8 cellular contexts compared by ENCODE assay signal in genomic region chr14:20624495-20625070, GRCh38. TPM values are rescaled to one million over a fixed set of nuclear protein-coding genes. Genes with fewer than 3 reads are reported as not detected.
DNase-seq lines count a peak whose midpoint lies in the region; ATAC-seq and TF ChIP-seq lines count a peak whose summit lies in the region.

No MANE protein-coding gene starts in this region.

- H3K36me3 ChIP-seq in DOHH2 (ENCODE audit: control insufficient read depth, low read length) (no peaks in the 10 kb centered on the region), SU-DHL-6 (ENCODE audit: low read length) (no peaks in the 10 kb centered on the region), kidney epithelial cell (ENCODE audit: control insufficient read depth, insufficient read depth, low read length) (no peaks in the 10 kb centered on the region)

- H3K4me2 ChIP-seq in DOHH2 (ENCODE audit: low read length) = peak overlapping the region; percentile 69
- peak overlapping the region; percentile 11 for H3K4me2 ChIP-seq in SU-DHL-6 (ENCODE audit: low read depth, low read length, poor library complexity, severe bottlenecking)

- H3K9me3 ChIP-seq in DOHH2 (ENCODE audit: control insufficient read depth, insufficient read depth, low read length) (no peaks in the 10 kb centered on the region), SU-DHL-6 (ENCODE audit: insufficient read depth, low read length) (no peaks in the 10 kb centered on the region)

- H3K4me3 Mint-ChIP-seq in central memory CD8-positive, alpha-beta T cell = peak overlapping the region; percentile 73

- H3K4me3 ChIP-seq in DOHH2 (ENCODE audit: low read length) (peak overlapping the region; percentile 58), SU-DHL-6 (ENCODE audit: insufficient read depth, low read length, poor library complexity, severe bottlenecking) (no peak overlapping the region), kidney epithelial cell (ENCODE audit: low read depth, low read length) (peak overlapping the region; percentile 35)

- H3K27me3 Mint-ChIP-seq in central memory CD8-positive, alpha-beta T cell = no peaks in the 10 kb centered on the region

- peaks cover 55% of the 10 kb centered on the region for H3K4me1 ChIP-seq in DOHH2 (ENCODE audit: control insufficient read depth, low read length)

- no peaks in the 10 kb centered on the region for H3K9me3 Mint-ChIP-seq in central memory CD8-positive, alpha-beta T cell

- H3K79me2 ChIP-seq in DOHH2 (ENCODE audit: control insufficient read depth, low read length) (no peaks in the 10 kb centered on the region), SU-DHL-6 (ENCODE audit: insufficient read depth, low read length) (no peaks in the 10 kb centered on the region)

- H3K27ac Mint-ChIP-seq in central memory CD8-positive, alpha-beta T cell (ENCODE audit: low read depth) = peak overlapping the region; percentile 99

- no peak overlapping the region for H3K9ac ChIP-seq in SU-DHL-6 (ENCODE audit: low read length)

- no peaks in the 10 kb centered on the region for H3K9me2 ChIP-seq in DOHH2 (replicated peaks; ENCODE audit: control insufficient read depth, low read length)
- no peaks in the 10 kb centered on the region for H3K9me2 ChIP-seq in SU-DHL-6 (replicated peaks; ENCODE audit: insufficient read depth, low read length)

- DNase-seq in central memory CD8-positive, alpha-beta T cell (ENCODE audit: low spot score in 2 of 2) = no peak
- DNase-seq in kidney epithelial cell (ENCODE audit: low read depth) = no peak
- peak; percentile 67 for DNase-seq in stimulated activated CD8-positive, alpha-beta memory T cell treated with anti-CD3 and anti-CD28 coated beads, Interleukin-4, amount 100 ng/mL, for 48 hours

- H2AFZ ChIP-seq in SU-DHL-6 (ENCODE audit: low read depth, low read length, severe bottlenecking) = no peak overlapping the region

- H3K36me3 Mint-ChIP-seq in central memory CD8-positive, alpha-beta T cell (ENCODE audit: insufficient read depth) = peaks cover 20% of the 10 kb centered on the region

- H3K27me3 ChIP-seq in DOHH2 (ENCODE audit: control insufficient read depth, low read length) (peaks cover 76% of the 10 kb centered on the region), SU-DHL-6 (ENCODE audit: low read length) (no peaks in the 10 kb centered on the region), kidney epithelial cell (ENCODE audit: control insufficient read depth, insufficient read depth, low read length) (peaks cover 15% of the 10 kb centered on the region)

- no peak for TF ChIP-seq CTCF in DOHH2 (IDR thresholded peaks at IDR 0.05; ENCODE audit: low read depth, low read length, poor library complexity, severe bottlenecking)
- no peak for TF ChIP-seq CTCF in SU-DHL-6 (IDR thresholded peaks at IDR 0.05; ENCODE audit: insufficient read depth, low read length, poor library complexity, severe bottlenecking)
- no peak for TF ChIP-seq CTCF in kidney epithelial cell (IDR thresholded peaks at IDR 0.05; ENCODE audit: insufficient read depth, low read length, poor library complexity, severe bottlenecking)

- peaks cover 5% of the 10 kb centered on the region; the same call in 1 of the 2 replicates for H4K20me1 ChIP-seq in DOHH2 (ENCODE audit: control insufficient read depth, insufficient read depth, low read depth, low read length)
- no peaks in the 10 kb centered on the region for H4K20me1 ChIP-seq in SU-DHL-6 (ENCODE audit: low read depth, low read length)

- peaks cover 61% of the 10 kb centered on the region for H3K4me1 Mint-ChIP-seq in central memory CD8-positive, alpha-beta T cell

- H3F3A ChIP-seq in DOHH2 (ENCODE audit: control insufficient read depth, insufficient read depth) (peaks cover 7% of the 10 kb centered on the region; the same call in 1 of the 2 replicates), SU-DHL-6 (ENCODE audit: insufficient read depth) (no peaks in the 10 kb centered on the region)

- ATAC-seq in HG02973 (IDR thresholded peaks at IDR 0.05; ENCODE audit: unreplicated experiment) (peak; percentile 40), HG03378 (IDR thresholded peaks at IDR 0.05; ENCODE audit: unreplicated experiment) (no peak), GM21390 (IDR thresholded peaks at IDR 0.05; ENCODE audit: unreplicated experiment) (no peak)
- peak; percentile 59 for ATAC-seq in central memory CD8-positive, alpha-beta T cell (replicated peaks; ENCODE audit: extremely low read depth, poor library complexity, severe bottlenecking)

- H3K27ac ChIP-seq in DOHH2 (ENCODE audit: low read depth, low read length) (no peak overlapping the region), SU-DHL-6 (ENCODE audit: low read depth, low read length) (no peak overlapping the region)

RNA-seq across cellular contexts. Expression of gene OR6S1, which starts 16.9 kb away (rescaled TPM):
- not detected in 2 replicates for total RNA-seq in kidney epithelial cell

RNA-seq across cellular contexts. Expression of gene RNASE12, which starts 33.4 kb away (rescaled TPM):
- total RNA-seq in kidney epithelial cell = not detected in 2 replicates

RNA-seq across cellular contexts. Expression of gene RNASE11, which starts 36.8 kb away (rescaled TPM):
- not detected in 2 replicates for total RNA-seq in kidney epithelial cell

RNA-seq across cellular contexts. Expression of gene RNASE4, which starts 59.8 kb away (rescaled TPM):
- total RNA-seq in kidney epithelial cell = 4.2 and 5.6 TPM in 2 replicates

Comparison
In these comparisons a context has a peak if more than half of its experiments do, and no peak if none do; other contexts are left out.
1. ATAC-seq: peak in HG02973 (single experiment) and central memory CD8-positive, alpha-beta T cell (single experiment); none in HG03378 (single experiment) and GM21390 (single experiment).